8 cellular contexts compared by ENCODE assay signal in genomic region chr6:72622094-72622540, GRCh38. TPM values are rescaled to one million over a fixed set of nuclear protein-coding genes. Genes with fewer than 3 reads are reported as not detected.
DNase-seq lines count a peak whose midpoint lies in the region; ATAC-seq and TF ChIP-seq lines count a peak whose summit lies in the region.

No MANE protein-coding gene starts in this region.

- WGBS in right cardiac atrium = under 1% methylated on average over 53 of the region's 54 CpGs

- TF ChIP-seq POLR2A in Raji (IDR thresholded peaks at IDR 0.05; ENCODE audit: insufficient read depth, low read depth, low read length) = peak; percentile 59

- peak overlapping the region in 1 of 2 donors; percentile 95 for H3K27ac Mint-ChIP-seq in activated naive CD4-positive, alpha-beta T cell treated with anti-CD3 and anti-CD28 coated beads, Interleukin-2, amount 50 U/mL, for 72 hours

- H3K4me2 ChIP-seq in BLaER1 treated with 17β-estradiol and CSF1 and Interleukin-3, amounts not matched to agents 10 nM and 100 nM = peak overlapping the region; percentile 89 to 100 (median 98)

- peak overlapping the region; percentile 73 to 89 (median 83) for H3K4me3 ChIP-seq in BLaER1 treated with 17β-estradiol and CSF1 and Interleukin-3, amounts not matched to agents 10 nM and 100 nM
- peak overlapping the region; percentile 58 for H3K4me3 ChIP-seq in right cardiac atrium (ENCODE audit: low read length)
- H3K4me3 ChIP-seq in skeletal muscle cell (ENCODE audit: low read depth, low read length) = peak overlapping the region; percentile 65

- ATAC-seq in GM19372 (IDR thresholded peaks at IDR 0.05; ENCODE audit: low read depth, unreplicated experiment) (peak; percentile 25), right cardiac atrium (peak; percentile 43 to 60)
- peak; percentile 23 to 26 for ATAC-seq in activated naive CD4-positive, alpha-beta T cell treated with anti-CD3 and anti-CD28 coated beads, Interleukin-2, amount 50 U/mL, for 72 hours

- peaks cover 0 to 19% (median 7%) of the 10 kb centered on the region in 11 experiments; a peak in 11 of 22 replicates for H3K36me3 ChIP-seq in BLaER1 treated with 17β-estradiol and CSF1 and Interleukin-3, amounts not matched to agents 10 nM and 100 nM

- peaks cover 26 to 68% (median 52%) of the 10 kb centered on the region in 10 experiments for H3K4me1 ChIP-seq in BLaER1 treated with 17β-estradiol and CSF1 and Interleukin-3, amounts not matched to agents 10 nM and 100 nM
- H3K4me1 ChIP-seq in right cardiac atrium (ENCODE audit: control insufficient read depth, insufficient read depth, low read length) = peaks cover 5% of the 10 kb centered on the region

- no peaks in the 10 kb centered on the region for H3K9me3 Mint-ChIP-seq in activated naive CD4-positive, alpha-beta T cell treated with anti-CD3 and anti-CD28 coated beads, Interleukin-2, amount 50 U/mL, for 72 hours

- H3K27me3 ChIP-seq in BLaER1 treated with 17β-estradiol and CSF1 and Interleukin-3, amounts not matched to agents 10 nM and 100 nM = peaks cover 0 to 13% (median 0%) of the 10 kb centered on the region in 11 experiments; a peak in 6 of 22 replicates
- H3K27me3 ChIP-seq in right cardiac atrium (ENCODE audit: control insufficient read depth, insufficient read depth) = no peaks in the 10 kb centered on the region

- peaks cover 0 to 1% (median 0%) of the 10 kb centered on the region in 11 experiments; a peak in 3 of 22 replicates for H3K9me3 ChIP-seq in BLaER1 treated with 17β-estradiol and CSF1 and Interleukin-3, amounts not matched to agents 10 nM and 100 nM (replicated peaks in 1 of 11)
- no peaks in the 10 kb centered on the region for H3K9me3 ChIP-seq in right cardiac atrium (ENCODE audit: control insufficient read depth, low read length)

- intact Hi-C loops in right cardiac atrium (cut with DNase I) = loop anchor here (10.0 kb wide), 4 partner anchors 503 to 563 kb away; no protein-coding TSS in a partner anchor

- H4K20me1 ChIP-seq in BLaER1 treated with 17β-estradiol and CSF1 and Interleukin-3, amounts not matched to agents 10 nM and 100 nM = peaks cover 0 to 26% (median 9%) of the 10 kb centered on the region in 11 experiments; a peak in 7 of 22 replicates

- H3K9ac ChIP-seq in BLaER1 treated with 17β-estradiol and CSF1 and Interleukin-3, amounts not matched to agents 10 nM and 100 nM = peak overlapping the region; percentile 76 to 97 (median 96)

- DNase-seq in HK-2 (ENCODE audit: unreplicated experiment) (peak; percentile 83), right cardiac atrium (peak; percentile 31 to 68 (median 67)), skeletal muscle cell (ENCODE audit: low read depth) (no peak), HuH-7 (ENCODE audit: low spot score) (no peak)
- peak; percentile 62 to 65 for DNase-seq in activated naive CD4-positive, alpha-beta T cell treated with anti-CD3 and anti-CD28 coated beads, Interleukin-2, amount 50 U/mL, for 72 hours (ENCODE audit: low spot score in 2 of 2)

- peak overlapping the region in 10 of 11 experiments; percentile 50 to 99 (median 98); a peak in 20 of 22 replicates for H3K27ac ChIP-seq in BLaER1 treated with 17β-estradiol and CSF1 and Interleukin-3, amounts not matched to agents 10 nM and 100 nM
- H3K27ac ChIP-seq in right cardiac atrium (ENCODE audit: low read length) = no peak overlapping the region

- peaks cover 8 to 14% of the 10 kb centered on the region in 2 donors for H3K36me3 Mint-ChIP-seq in activated naive CD4-positive, alpha-beta T cell treated with anti-CD3 and anti-CD28 coated beads, Interleukin-2, amount 50 U/mL, for 72 hours

RNA-seq across cellular contexts. Expression of gene KCNQ5, which starts 0.3 kb away (rescaled TPM):
- total RNA-seq in activated naive CD4-positive, alpha-beta T cell treated with anti-CD3 and anti-CD28 coated beads, Interleukin-2, amount 50 U/mL, for 72 hours = 1 to 10 TPM; 7.3 to 9.6 TPM
- total RNA-seq in right cardiac atrium = under 1 TPM in 3 of 4 donors, not detected in 1; 0.20 to 0.68 (median 0.47) TPM
- polyA plus RNA-seq in right cardiac atrium = 0.25 TPM

Comparison
In these comparisons a context has a peak if more than half of its experiments do, and no peak if none do; other contexts are left out.
1. DNase-seq: peak in HK-2 (single experiment), activated naive CD4-positive, alpha-beta T cell treated with anti-CD3 and anti-CD28 coated beads, Interleukin-2, amount 50 U/mL, for 72 hours (2 of 2) and right cardiac atrium (3 of 3); none in skeletal muscle cell (single experiment) and HuH-7 (single experiment).
2. RNA of gene KCNQ5, which starts 0.3 kb away (total RNA-seq): 7.3 to 9.6 TPM in activated naive CD4-positive, alpha-beta T cell treated with anti-CD3 and anti-CD28 coated beads, Interleukin-2, amount 50 U/mL, for 72 hours; 0.20 to 0.68 TPM in right cardiac atrium; every median in the first group is over 4 times any median in the second.
3. Peak in every context shown above with its lines, with median percentiles within 50 percentile points of each other: H3K4me3 ChIP-seq and ATAC-seq.